ENCODE assay signal across 13 cellular contexts in genomic region chr22:26751217-26751616, GRCh38.
A peak's percentile ranks its signal among the peaks of the same experiment; 100 is the strongest.
DNase-seq lines count a peak whose midpoint lies in the region; ATAC-seq and TF ChIP-seq lines count a peak whose summit lies in the region.
"Had no signal": no experiment of that assay in that cellular context is flagged by ENCODE, and none has a peak within 500 bp of the region (broad histone marks: within the 10 kb centered on the region; RNA-seq: fewer than 3 reads in every experiment).

No MANE protein-coding gene starts in this region.

- no peak overlapping the region for H3K27ac ChIP-seq in hepatocyte

- H3K9ac ChIP-seq in NT2/D1 (ENCODE audit: insufficient read length, low read depth) = no peak overlapping the region

- no peaks in the 10 kb centered on the region for H3K79me2 ChIP-seq in hepatocyte

- peaks cover 20% of the 10 kb centered on the region for H3K4me1 ChIP-seq in NT2/D1 (ENCODE audit: insufficient read depth, insufficient read length)
- H3K4me1 ChIP-seq in hepatocyte (ENCODE audit: insufficient read depth) = no peaks in the 10 kb centered on the region

- H3K4me2 ChIP-seq in hepatocyte = no peak overlapping the region

- no peak overlapping the region for H3K4me3 ChIP-seq in NT2/D1 (ENCODE audit: insufficient read length, low read depth)
- no peak overlapping the region for H3K4me3 ChIP-seq in hepatocyte

- no peaks in the 10 kb centered on the region for H4K20me1 ChIP-seq in hepatocyte (ENCODE audit: insufficient read depth, poor library complexity, severe bottlenecking)

- no peak overlapping the region for H2AFZ ChIP-seq in hepatocyte

- H3K9me3 ChIP-seq in NT2/D1 (ENCODE audit: insufficient read depth, low read length) (no peaks in the 10 kb centered on the region), hepatocyte (ENCODE audit: low read depth) (no peaks in the 10 kb centered on the region)

- ATAC-seq in GM18867 (IDR thresholded peaks at IDR 0.05; ENCODE audit: unreplicated experiment) (no peak), HG02642 (IDR thresholded peaks at IDR 0.05; ENCODE audit: poor library complexity, unreplicated experiment) (no peak)
- ATAC-seq: activated CD4-positive, CD25-positive, alpha-beta regulatory T cell treated with anti-CD3 and anti-CD28 coated beads, Interleukin-2, amount 50 U/mL, for 24 hours had no signal

- H3K9me2 ChIP-seq in hepatocyte (replicated peaks; ENCODE audit: insufficient read depth) = no peaks in the 10 kb centered on the region

- 33% methylated on average over 5 of the region's 5 CpGs for WGBS in hepatocyte (ENCODE audit: low lambda C conversion rate, missing lambda C conversion rate)

- H3K36me3 ChIP-seq in NT2/D1 (ENCODE audit: insufficient read depth, insufficient read length, low read length) = no peaks in the 10 kb centered on the region
- H3K36me3 ChIP-seq in hepatocyte (replicated peaks; ENCODE audit: insufficient read depth, low read depth) = no peaks in the 10 kb centered on the region

- TF ChIP-seq CTCF in hepatocyte (IDR thresholded peaks at IDR 0.05; ENCODE audit: poor library complexity) = no peak

- H3K27me3 ChIP-seq in NT2/D1 (ENCODE audit: insufficient read depth, insufficient read length) (no peaks in the 10 kb centered on the region), hepatocyte (no peaks in the 10 kb centered on the region)

- DNase-seq in DMS79 treated with DMSO at 0.1 percent for 48 hours (lab: John Stamatoyannopoulos, UW) = peak; percentile 1
- no peak for DNase-seq in DMS79 (lab: John Stamatoyannopoulos, UW)
- DNase-seq in NT2/D1 (ENCODE audit: low read depth, low spot score) = peak; percentile 96
- peak; percentile 19 for DNase-seq in hepatocyte (ENCODE audit: low spot score)
- peak in 44 of 56 donors; percentile 9 to 79 (median 38) for DNase-seq in nucleus accumbens (lab: John Stamatoyannopoulos, UW)
- no peak for DNase-seq in SHP77 treated with DMSO at 0.1 percent for 48 hours (lab: John Stamatoyannopoulos, UW)
- DNase-seq: 8988T; NCI-H2171; SIG-M5; stimulated activated CD4-positive, alpha-beta T cell treated with anti-CD3 and anti-CD28 coated beads, Interleukin-12 subunit alpha, Interleukin-12 subunit beta, amount 100 ng/mL, for 4 hours had no signal

Comparison
In these comparisons a context has a peak if more than half of its experiments do, and no peak if none do; other contexts are left out.
1. DNase-seq: peak in DMS79 treated with DMSO at 0.1 percent for 48 hours (single experiment), NT2/D1 (single experiment), hepatocyte (single experiment) and nucleus accumbens (44 of 56); none in DMS79 (single experiment) and SHP77 treated with DMSO at 0.1 percent for 48 hours (single experiment).